ENCODE assay signal across 10 cellular contexts in genomic region chr14:21023817-21024667, GRCh38. TPM values are rescaled to one million over a fixed set of nuclear protein-coding genes. Genes with fewer than 3 reads are reported as not detected.
DNase-seq lines count a peak whose midpoint lies in the region; ATAC-seq and TF ChIP-seq lines count a peak whose summit lies in the region.
"Had no signal": no experiment of that assay in that cellular context is flagged by ENCODE, and none has a peak within 500 bp of the region (broad histone marks: within the 10 kb centered on the region; RNA-seq: fewer than 3 reads in every experiment).

No MANE protein-coding gene starts in this region.

- H3K27ac Mint-ChIP-seq in activated CD4-positive, alpha-beta T cell treated with anti-CD3 and anti-CD28 coated beads for 36 hours = peak overlapping the region; percentile 55

- H3K27ac ChIP-seq in caudate nucleus (ENCODE audit: low read depth, low read length) = peak overlapping the region; percentile 98
- peak overlapping the region; percentile 80 to 93 (median 88) for H3K27ac ChIP-seq in upper lobe of left lung

- H3K27me3 Mint-ChIP-seq in activated CD4-positive, alpha-beta T cell treated with anti-CD3 and anti-CD28 coated beads for 36 hours = peaks cover 2% of the 10 kb centered on the region

- no peak for TF ChIP-seq EP300 in upper lobe of left lung (IDR thresholded peaks at IDR 0.05)

- peaks cover 0 to 29% (median 5%) of the 10 kb centered on the region in 4 donors for H3K36me3 ChIP-seq in upper lobe of left lung

- H3K36me3 Mint-ChIP-seq in activated CD4-positive, alpha-beta T cell treated with anti-CD3 and anti-CD28 coated beads for 36 hours (ENCODE audit: low read depth) = no peaks in the 10 kb centered on the region

- no peak for TF ChIP-seq CTCF in upper lobe of left lung (IDR thresholded peaks at IDR 0.05)

- WGBS in upper lobe of left lung, 2 donors = 19 to 33% methylated on average over 12 to 18 of the region's 21 CpGs

- peaks cover 29 to 36% (median 30%) of the 10 kb centered on the region in 4 donors for H3K4me1 ChIP-seq in upper lobe of left lung

- intact Hi-C loops in activated CD4-positive, alpha-beta T cell treated with anti-CD3 and anti-CD28 coated beads for 36 hours (cut with DNase I, micrococcal nuclease) = loop anchor here in 1 of 2 experiments (2.0 kb wide), 1 partner anchor 47 kb away; the partner anchor contains the start of gene ARHGEF40

- CTCF ChIA-PET in activated CD4-positive, alpha-beta T cell treated with anti-CD3 and anti-CD28 coated beads for 36 hours (lab: Charles Lee) = interaction anchor here (0.6 to 13.8 kb wide), 7 partner anchors 9 to 611 kb away, joined by 3 to 183 read pairs (median 4); partner anchors contain the start of gene TEP1

- H3K4me3 Mint-ChIP-seq in activated CD4-positive, alpha-beta T cell treated with anti-CD3 and anti-CD28 coated beads for 36 hours = peak overlapping the region; percentile 73

- peaks cover 0 to 8% (median 1%) of the 10 kb centered on the region in 4 donors for H3K27me3 ChIP-seq in upper lobe of left lung

- DNase-seq in activated CD4-positive, alpha-beta T cell treated with anti-CD3 and anti-CD28 coated beads for 36 hours = peak; percentile 27
- no peak for DNase-seq in activated CD4-positive, alpha-beta T cell treated with anti-CD3 and anti-CD28 coated beads, Interleukin-2, amount 50 U/mL, for 4 hours
- DNase-seq in caudate nucleus (lab: John Stamatoyannopoulos, UW) (no peak), medulla oblongata (ENCODE audit: extremely low spot score) (peak; percentile 35), upper lobe of left lung (no peak), retina (no peak), NCI-H748 treated with DMSO at 0.1 percent for 48 hours (lab: John Stamatoyannopoulos, UW) (no peak), amygdala (lab: John Stamatoyannopoulos, UW) (no peak)

- H3K9me3 ChIP-seq in upper lobe of left lung = no peaks in the 10 kb centered on the region

- TF ChIP-seq POLR2A in upper lobe of left lung (IDR thresholded peaks at IDR 0.05) = no peak

- POLR2A ChIA-PET in activated CD4-positive, alpha-beta T cell treated with anti-CD3 and anti-CD28 coated beads for 36 hours (lab: Charles Lee) = no interaction called here

- no peaks in the 10 kb centered on the region for H3K9me3 Mint-ChIP-seq in activated CD4-positive, alpha-beta T cell treated with anti-CD3 and anti-CD28 coated beads for 36 hours (ENCODE audit: low read depth)

- H3K4me1 Mint-ChIP-seq in activated CD4-positive, alpha-beta T cell treated with anti-CD3 and anti-CD28 coated beads for 36 hours = peaks cover 16% of the 10 kb centered on the region

- H3K4me3 ChIP-seq in upper lobe of left lung = peak overlapping the region; percentile 60 to 89 (median 76)

- ATAC-seq in activated CD4-positive, alpha-beta T cell treated with anti-CD3 and anti-CD28 coated beads for 36 hours = peak; percentile 50
- ATAC-seq in upper lobe of left lung (ENCODE audit: low FRiP score in 2 of 2) = peak in 1 of 2 donors; percentile 8

RNA-seq across cellular contexts. Expression of gene NDRG2, which starts 0.8 kb away (rescaled TPM):
- 1 to 10 TPM; 5.5 to 7.0 TPM for total RNA-seq in activated CD4-positive, alpha-beta T cell treated with anti-CD3 and anti-CD28 coated beads for 36 hours
- 100 to 1,000 TPM in 2 of 6 donors, 10 to 100 TPM in 4; 69.7 to 280 (median 90.8) TPM for total RNA-seq in upper lobe of left lung

RNA-seq across cellular contexts. Expression of gene TPPP2, which starts 6.0 kb away (rescaled TPM):
- total RNA-seq in activated CD4-positive, alpha-beta T cell treated with anti-CD3 and anti-CD28 coated beads for 36 hours = not detected
- total RNA-seq in upper lobe of left lung = not detected
- total RNA-seq: lung microvascular endothelial cell, RPMI7951 had no signal

RNA-seq across cellular contexts. Expression of gene RNASE13, which starts 10.6 kb away (rescaled TPM):
- not detected for total RNA-seq in activated CD4-positive, alpha-beta T cell treated with anti-CD3 and anti-CD28 coated beads for 36 hours
- not detected for total RNA-seq in upper lobe of left lung
- total RNA-seq: lung microvascular endothelial cell, RPMI7951 had no signal

RNA-seq across cellular contexts. Expression of gene RNASE7, which starts 18.1 kb away (rescaled TPM):
- total RNA-seq in activated CD4-positive, alpha-beta T cell treated with anti-CD3 and anti-CD28 coated beads for 36 hours = not detected
- total RNA-seq in upper lobe of left lung = not detected
- total RNA-seq: lung microvascular endothelial cell, RPMI7951 had no signal

RNA-seq across cellular contexts. Expression of gene SLC39A2, which starts 24.9 kb away (rescaled TPM):
- total RNA-seq in activated CD4-positive, alpha-beta T cell treated with anti-CD3 and anti-CD28 coated beads for 36 hours = under 1 TPM; 0.21 to 0.30 TPM
- under 1 TPM in 1 of 6 donors, not detected in 5; 0.30 TPM for total RNA-seq in upper lobe of left lung
- total RNA-seq: lung microvascular endothelial cell had no signal

Comparison
In these comparisons a context has a peak if more than half of its experiments do, and no peak if none do; other contexts are left out.
1. DNase-seq: peak in activated CD4-positive, alpha-beta T cell treated with anti-CD3 and anti-CD28 coated beads for 36 hours (single experiment) and medulla oblongata (single experiment); none in activated CD4-positive, alpha-beta T cell treated with anti-CD3 and anti-CD28 coated beads, Interleukin-2, amount 50 U/mL, for 4 hours (0 of 2), caudate nucleus (0 of 61), upper lobe of left lung (0 of 2), retina (single experiment), NCI-H748 treated with DMSO at 0.1 percent for 48 hours (single experiment) and amygdala (0 of 56).
2. RNA of gene NDRG2, which starts 0.8 kb away (total RNA-seq): 69.7 to 280 TPM in upper lobe of left lung; 5.5 to 7.0 TPM in activated CD4-positive, alpha-beta T cell treated with anti-CD3 and anti-CD28 coated beads for 36 hours; every median in the first group is over 4 times any median in the second.